In the genomic region with DNA sequence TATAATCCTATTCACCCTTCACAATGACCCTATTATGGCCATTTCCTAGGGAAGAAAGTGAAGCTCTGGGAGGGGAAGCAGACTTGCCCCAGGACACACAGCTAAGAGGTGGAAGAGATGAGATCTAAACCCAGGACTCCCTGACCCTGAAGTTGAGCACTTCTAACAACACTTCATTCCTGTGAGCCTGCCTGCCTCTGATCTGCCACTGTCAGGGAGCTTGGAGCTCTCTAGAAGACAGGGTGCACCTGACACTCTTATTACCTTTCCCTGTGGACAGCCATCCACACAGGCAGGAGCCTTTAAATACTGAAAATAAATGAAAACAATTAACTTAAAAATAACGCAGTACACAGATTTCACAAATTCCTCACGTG, we compare ENCODE assay signal across 8 cellular contexts. TPM values are rescaled to one million over a fixed set of nuclear protein-coding genes. Genes with fewer than 3 reads are reported as not detected.
DNase-seq lines count a peak whose midpoint lies in the region; ATAC-seq and TF ChIP-seq lines count a peak whose summit lies in the region.

No MANE protein-coding gene starts in this region.

- no peak for TF ChIP-seq EP300 in suprapubic skin (IDR thresholded peaks at IDR 0.05)

- H3K9me3 ChIP-seq in suprapubic skin, result no peaks in the 10 kb centered on the region

- peak overlapping the region; percentile 82 for H3K27ac Mint-ChIP-seq in activated CD8-positive, alpha-beta memory T cell treated with anti-CD3 and anti-CD28 coated beads, Interleukin-2, amount 10 ng/mL, durations not matched to agents 7 days and 5 days
- peak overlapping the region; percentile 64 for H3K27ac Mint-ChIP-seq in activated naive CD8-positive, alpha-beta T cell
- peak overlapping the region; percentile 73 to 93 (median 92) for H3K27ac Mint-ChIP-seq in immature natural killer cell

- ATAC-seq in activated CD8-positive, alpha-beta memory T cell treated with anti-CD3 and anti-CD28 coated beads, Interleukin-2, amount 10 ng/mL, durations not matched to agents 7 days and 5 days, result no peak
- ATAC-seq in GM19351 (IDR thresholded peaks at IDR 0.05; ENCODE audit: unreplicated experiment), result no peak

- TF ChIP-seq CTCF in suprapubic skin (IDR thresholded peaks at IDR 0.05), result no peak

- H3K4me3 Mint-ChIP-seq in activated CD8-positive, alpha-beta memory T cell treated with anti-CD3 and anti-CD28 coated beads, Interleukin-2, amount 10 ng/mL, durations not matched to agents 7 days and 5 days, result peak overlapping the region; percentile 93
- peak overlapping the region; percentile 92 for H3K4me3 Mint-ChIP-seq in activated naive CD8-positive, alpha-beta T cell
- H3K4me3 Mint-ChIP-seq in immature natural killer cell, result peak overlapping the region; percentile 95 to 98 (median 96)

- 0% methylated on average over 2 of the region's 2 CpGs for WGBS in suprapubic skin

- no peak for TF ChIP-seq POLR2A in suprapubic skin (IDR thresholded peaks at IDR 0.05)

- CTCF ChIA-PET in activated CD8-positive, alpha-beta memory T cell treated with anti-CD3 and anti-CD28 coated beads, Interleukin-2, amount 10 ng/mL, durations not matched to agents 7 days and 5 days (lab: Charles Lee), result interaction anchor here (0.9 to 4.8 kb wide), 16 partner anchors 9 to 158 kb away, joined by 3 to 51 read pairs (median 5); partner anchors contain the start of gene MOB3C

- peaks cover 55% of the 10 kb centered on the region for H3K4me1 ChIP-seq in suprapubic skin

- peak overlapping the region; percentile 56 for H3K27ac ChIP-seq in suprapubic skin

- no peaks in the 10 kb centered on the region for H3K27me3 ChIP-seq in suprapubic skin

- peaks cover 29% of the 10 kb centered on the region for H3K36me3 Mint-ChIP-seq in activated CD8-positive, alpha-beta memory T cell treated with anti-CD3 and anti-CD28 coated beads, Interleukin-2, amount 10 ng/mL, durations not matched to agents 7 days and 5 days
- no peaks in the 10 kb centered on the region for H3K36me3 Mint-ChIP-seq in activated naive CD8-positive, alpha-beta T cell
- peaks cover 0 to 13% (median 4%) of the 10 kb centered on the region in 3 donors for H3K36me3 Mint-ChIP-seq in immature natural killer cell

- H3K27me3 Mint-ChIP-seq in activated CD8-positive, alpha-beta memory T cell treated with anti-CD3 and anti-CD28 coated beads, Interleukin-2, amount 10 ng/mL, durations not matched to agents 7 days and 5 days, result no peaks in the 10 kb centered on the region
- H3K27me3 Mint-ChIP-seq in activated naive CD8-positive, alpha-beta T cell, result no peaks in the 10 kb centered on the region
- peaks cover 2 to 11% (median 4%) of the 10 kb centered on the region in 3 donors for H3K27me3 Mint-ChIP-seq in immature natural killer cell (ENCODE audit: low read depth in 3 of 3)

- no peaks in the 10 kb centered on the region for H3K9me3 Mint-ChIP-seq in activated CD8-positive, alpha-beta memory T cell treated with anti-CD3 and anti-CD28 coated beads, Interleukin-2, amount 10 ng/mL, durations not matched to agents 7 days and 5 days (ENCODE audit: low read depth)
- no peaks in the 10 kb centered on the region for H3K9me3 Mint-ChIP-seq in activated naive CD8-positive, alpha-beta T cell (ENCODE audit: low read depth)
- H3K9me3 Mint-ChIP-seq in immature natural killer cell, result no peaks in the 10 kb centered on the region

- peak overlapping the region; percentile 62 for H3K4me3 ChIP-seq in suprapubic skin

- no peak for DNase-seq in activated CD8-positive, alpha-beta memory T cell treated with anti-CD3 and anti-CD28 coated beads, Interleukin-2, amount 10 ng/mL, durations not matched to agents 7 days and 5 days
- DNase-seq in activated CD8-positive, alpha-beta memory T cell treated with anti-CD3 and anti-CD28 coated beads for 24 hours, result no peak
- no peak for DNase-seq in immature natural killer cell
- no peak for DNase-seq in suprapubic skin (ENCODE audit: low spot score in 2 of 2)
- DNase-seq in hepatic stellate cell (ENCODE audit: low spot score), result no peak
- DNase-seq in AG08395 (ENCODE audit: low spot score), result no peak

- peaks cover 8% of the 10 kb centered on the region for H3K36me3 ChIP-seq in suprapubic skin

- peaks cover 76% of the 10 kb centered on the region for H3K4me1 Mint-ChIP-seq in activated CD8-positive, alpha-beta memory T cell treated with anti-CD3 and anti-CD28 coated beads, Interleukin-2, amount 10 ng/mL, durations not matched to agents 7 days and 5 days
- H3K4me1 Mint-ChIP-seq in activated naive CD8-positive, alpha-beta T cell (ENCODE audit: low read depth), result peaks cover 66% of the 10 kb centered on the region
- H3K4me1 Mint-ChIP-seq in immature natural killer cell, result peaks cover 65 to 78% of the 10 kb centered on the region in 2 donors

RNA-seq across cellular contexts. Expression of gene MKNK1, which starts 0.6 kb away (rescaled TPM):
- 10 to 100 TPM; 70.6 to 78.6 TPM for total RNA-seq in activated CD8-positive, alpha-beta memory T cell treated with anti-CD3 and anti-CD28 coated beads, Interleukin-2, amount 10 ng/mL, durations not matched to agents 7 days and 5 days
- 10 to 100 TPM; 23.2 to 35.7 (median 27.6) TPM for polyA plus RNA-seq in immature natural killer cell
- 10 to 100 TPM; 15.8 to 39.1 (median 27.4) TPM for total RNA-seq in suprapubic skin

RNA-seq across cellular contexts. Expression of gene MOB3C, which starts 13.1 kb away (rescaled TPM):
- 10 to 100 TPM; 18.3 to 20.7 TPM for total RNA-seq in activated CD8-positive, alpha-beta memory T cell treated with anti-CD3 and anti-CD28 coated beads, Interleukin-2, amount 10 ng/mL, durations not matched to agents 7 days and 5 days
- 10 to 100 TPM in 1 of 3 donors, 1 to 10 TPM in 2; 5.5 to 14.6 (median 6.8) TPM for polyA plus RNA-seq in immature natural killer cell
- 10 to 100 TPM in 3 of 4 donors, 1 to 10 TPM in 1; 8.0 to 14.1 (median 11.6) TPM for total RNA-seq in suprapubic skin

RNA-seq across cellular contexts. Expression of gene KNCN, which starts 52.0 kb away (rescaled TPM):
- not detected for total RNA-seq in activated CD8-positive, alpha-beta memory T cell treated with anti-CD3 and anti-CD28 coated beads, Interleukin-2, amount 10 ng/mL, durations not matched to agents 7 days and 5 days
- polyA plus RNA-seq in immature natural killer cell, result not detected
- not detected for total RNA-seq in suprapubic skin
